ENCODE assay signal across 16 cellular contexts in genomic region chr14:91998667-91999570, GRCh38. TPM values are rescaled to one million over a fixed set of nuclear protein-coding genes. Genes with fewer than 3 reads are reported as not detected.
DNase-seq lines count a peak whose midpoint lies in the region; ATAC-seq lines count a peak whose summit lies in the region.
"Had no signal": no experiment of that assay in that cellular context is flagged by ENCODE, and none has a peak within 500 bp of the region (broad histone marks: within the 10 kb centered on the region; RNA-seq: fewer than 3 reads in every experiment).

No MANE protein-coding gene starts in this region.

- DNase-seq in activated naive CD4-positive, alpha-beta T cell treated with anti-CD3 and anti-CD28 coated beads, Interleukin-2, amount 50 U/mL, for 16 hours: no peak
- DNase-seq in T-helper 17 cell: no peak
- DNase-seq in effector memory CD8-positive, alpha-beta T cell: no peak
- no peak for DNase-seq in NCI-H510A treated with DMSO at 0.1 percent for 48 hours (lab: John Stamatoyannopoulos, UW)
- DNase-seq: AML-193; amygdala; DMS79 treated with DMSO at 0.1 percent for 48 hours; glutamatergic neuron; HFFc6; kidney; NK-92 treated with Interleukin-12 subunit alpha and Interleukin-12 subunit beta, amount 100 ng/mL, for 24 hours; Right ventricle myocardium superior had no signal

- peaks cover 68% of the 10 kb centered on the region for H3K4me1 Mint-ChIP-seq in activated naive CD4-positive, alpha-beta T cell treated with anti-CD3 and anti-CD28 coated beads, Interleukin-2, amount 50 U/mL, for 24 hours
- H3K4me1 Mint-ChIP-seq in T-helper 17 cell: peaks cover 32% of the 10 kb centered on the region
- H3K4me1 Mint-ChIP-seq in effector memory CD8-positive, alpha-beta T cell (ENCODE audit: low read depth in 2 of 2): peaks cover 19 to 28% of the 10 kb centered on the region in 2 donors

- no peaks in the 10 kb centered on the region for H3K27me3 Mint-ChIP-seq in activated naive CD4-positive, alpha-beta T cell treated with anti-CD3 and anti-CD28 coated beads, Interleukin-2, amount 50 U/mL, for 24 hours
- no peaks in the 10 kb centered on the region for H3K27me3 Mint-ChIP-seq in T-helper 17 cell
- H3K27me3 Mint-ChIP-seq in effector memory CD8-positive, alpha-beta T cell: no peaks in the 10 kb centered on the region

- no peaks in the 10 kb centered on the region for H3K9me3 Mint-ChIP-seq in activated naive CD4-positive, alpha-beta T cell treated with anti-CD3 and anti-CD28 coated beads, Interleukin-2, amount 50 U/mL, for 24 hours
- H3K9me3 Mint-ChIP-seq in effector memory CD8-positive, alpha-beta T cell: no peaks in the 10 kb centered on the region
- H3K9me3 Mint-ChIP-seq: HFFc6 had no signal

- H3K9me3 ChIP-seq in T-helper 17 cell (ENCODE audit: control insufficient read depth, low read length, poor library complexity, severe bottlenecking): no peaks in the 10 kb centered on the region

- H3K36me3 Mint-ChIP-seq in activated naive CD4-positive, alpha-beta T cell treated with anti-CD3 and anti-CD28 coated beads, Interleukin-2, amount 50 U/mL, for 24 hours: peaks cover 17% of the 10 kb centered on the region
- no peaks in the 10 kb centered on the region for H3K36me3 Mint-ChIP-seq in T-helper 17 cell (ENCODE audit: low read depth)
- peaks cover 31% of the 10 kb centered on the region for H3K36me3 Mint-ChIP-seq in effector memory CD8-positive, alpha-beta T cell (ENCODE audit: insufficient read depth)

- peak overlapping the region; percentile 60 for H3K4me3 Mint-ChIP-seq in activated naive CD4-positive, alpha-beta T cell treated with anti-CD3 and anti-CD28 coated beads, Interleukin-2, amount 50 U/mL, for 24 hours
- H3K4me3 Mint-ChIP-seq in T-helper 17 cell: peak overlapping the region; percentile 55
- peak overlapping the region in 1 of 2 donors; percentile 23 for H3K4me3 Mint-ChIP-seq in effector memory CD8-positive, alpha-beta T cell
- H3K4me3 Mint-ChIP-seq: HFFc6 had no signal

- peak overlapping the region; percentile 91 for H3K27ac Mint-ChIP-seq in activated naive CD4-positive, alpha-beta T cell treated with anti-CD3 and anti-CD28 coated beads, Interleukin-2, amount 50 U/mL, for 24 hours
- peak overlapping the region; percentile 78 for H3K27ac Mint-ChIP-seq in T-helper 17 cell
- peak overlapping the region; percentile 0 to 60 for H3K27ac Mint-ChIP-seq in effector memory CD8-positive, alpha-beta T cell

- ATAC-seq in T-helper 17 cell: peak; percentile 50
- ATAC-seq in effector memory CD8-positive, alpha-beta T cell (replicated peaks): peak; percentile 39
- ATAC-seq in GM18868 (IDR thresholded peaks at IDR 0.05; ENCODE audit: unreplicated experiment): no peak
- no peak for ATAC-seq in HG02981 (IDR thresholded peaks at IDR 0.05; ENCODE audit: unreplicated experiment)
- ATAC-seq in GM21619 (IDR thresholded peaks at IDR 0.05; ENCODE audit: unreplicated experiment): no peak

RNA-seq across cellular contexts. Expression of gene TRIP11, which starts 40.9 kb away (rescaled TPM):
- 10 to 100 TPM; 44.2 to 45.1 TPM for total RNA-seq in T-helper 17 cell

RNA-seq across cellular contexts. Expression of gene FBLN5, which starts 51.4 kb away (rescaled TPM):
- total RNA-seq in T-helper 17 cell: 1 to 10 TPM; 3.7 to 6.6 TPM

Comparison
In these comparisons a context has a peak if more than half of its experiments do, and no peak if none do; other contexts are left out.
1. H3K27ac Mint-ChIP-seq: peak in every context shown above with its lines; median percentile 91 in activated naive CD4-positive, alpha-beta T cell treated with anti-CD3 and anti-CD28 coated beads, Interleukin-2, amount 50 U/mL, for 24 hours; 78 in T-helper 17 cell; 30 in effector memory CD8-positive, alpha-beta T cell.
2. ATAC-seq: peak in T-helper 17 cell (single experiment) and effector memory CD8-positive, alpha-beta T cell (single experiment); none in GM18868 (single experiment), HG02981 (single experiment) and GM21619 (single experiment).